In the genomic region with DNA sequence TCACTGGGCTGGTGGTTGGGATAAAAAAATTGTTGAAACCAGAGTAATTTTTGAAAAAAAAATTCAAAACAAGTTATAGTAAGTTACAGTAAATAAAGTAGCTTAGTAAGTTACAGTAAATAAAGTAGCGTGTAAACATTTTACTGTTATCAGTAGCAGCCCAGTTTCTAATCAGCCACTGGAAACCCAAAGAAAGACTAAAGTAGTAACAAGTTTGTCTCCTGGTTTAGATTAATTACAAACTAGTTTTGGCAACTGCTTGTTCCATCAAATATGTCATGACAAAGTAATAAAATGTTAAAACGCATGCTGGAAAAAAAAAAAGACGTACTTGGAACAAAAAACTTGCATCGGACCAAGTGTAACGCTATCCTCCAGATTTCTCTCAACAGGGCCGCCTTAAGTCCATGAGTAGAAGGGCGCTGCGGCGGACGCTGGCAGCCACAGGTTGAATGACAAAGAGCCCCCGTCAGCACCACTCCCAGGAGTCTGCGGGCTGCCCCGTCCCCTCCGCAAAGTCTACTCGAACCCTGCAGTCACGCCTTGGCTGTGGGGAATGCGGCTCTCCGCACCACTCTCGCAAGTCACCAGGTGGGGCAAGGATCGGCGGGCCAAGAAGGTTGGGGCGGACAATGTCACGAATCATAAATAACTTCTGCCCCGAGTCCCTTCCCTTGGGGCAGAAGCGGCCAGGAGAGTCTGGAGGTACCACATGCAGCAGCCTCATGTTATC, we compare ENCODE assay signal across 8 cellular contexts. TPM values are rescaled to one million over a fixed set of nuclear protein-coding genes. Genes with fewer than 3 reads are reported as not detected.
DNase-seq lines count a peak whose midpoint lies in the region; FAIRE-seq and TF ChIP-seq lines count a peak whose summit lies in the region.

No MANE protein-coding gene starts in this region.

- TF ChIP-seq POLR2A in H54 (IDR thresholded peaks at IDR 0.05; ENCODE audit: low read depth, low read length) (no peak), sigmoid colon (IDR thresholded peaks at IDR 0.05) (no peak)

- intact Hi-C loops in sigmoid colon (cut with DNase I), result loop anchor here (2.0 to 5.0 kb wide), 3 partner anchors 74 to 238 kb away; a partner anchor contains a TSS

- no peaks in the 10 kb centered on the region for H3K9me3 ChIP-seq in hepatocyte (ENCODE audit: low read depth)
- H3K9me3 ChIP-seq in sigmoid colon, result no peaks in the 10 kb centered on the region

- no peaks in the 10 kb centered on the region for H3K9me2 ChIP-seq in hepatocyte (replicated peaks; ENCODE audit: insufficient read depth)

- H3K27me3 ChIP-seq in hepatocyte (no peaks in the 10 kb centered on the region), sigmoid colon (no peaks in the 10 kb centered on the region)

- no peaks in the 10 kb centered on the region for H4K20me1 ChIP-seq in hepatocyte (ENCODE audit: insufficient read depth, poor library complexity, severe bottlenecking)

- TF ChIP-seq CTCF in hepatocyte (IDR thresholded peaks at IDR 0.05; ENCODE audit: poor library complexity), result no peak
- TF ChIP-seq CTCF in sigmoid colon (IDR thresholded peaks at IDR 0.05), result no peak

- H3K4me3 ChIP-seq in hepatocyte, result peak overlapping the region; percentile 97
- H3K4me3 ChIP-seq in sigmoid colon, result peak overlapping the region; percentile 70 to 81 (median 76)

- DNase-seq in GDM1 (lab: John Stamatoyannopoulos, UW) (peak; percentile 46), H54 (ENCODE audit: insufficient read length, low spot score) (peak; percentile 58), LoVo (ENCODE audit: low spot score) (peak; percentile 74), T-helper 1 cell (peak; percentile 12 to 75 (median 18)), hepatocyte (ENCODE audit: low spot score) (peak; percentile 73), sigmoid colon (peak; percentile 77), epidermal melanocyte (ENCODE audit: insufficient read length, low spot score) (no peak)

- H3K36me3 ChIP-seq in hepatocyte (replicated peaks; ENCODE audit: insufficient read depth, low read depth) (no peaks in the 10 kb centered on the region), sigmoid colon (no peaks in the 10 kb centered on the region)

- peak overlapping the region; percentile 93 for H2AFZ ChIP-seq in hepatocyte

- 1% methylated on average over 25 of the region's 25 CpGs for WGBS in hepatocyte (ENCODE audit: low lambda C conversion rate, missing lambda C conversion rate)
- WGBS in sigmoid colon, 2 donors, result 2 to 4% methylated on average over 25 of the region's 25 CpGs

- no peak for TF ChIP-seq EP300 in sigmoid colon (IDR thresholded peaks at IDR 0.05)

- H3K4me2 ChIP-seq in hepatocyte, result peak overlapping the region; percentile 96

- H3K4me1 ChIP-seq in hepatocyte (ENCODE audit: insufficient read depth) (peaks cover 11% of the 10 kb centered on the region), sigmoid colon (peaks cover 0 to 75% (median 50%) of the 10 kb centered on the region in 4 donors)

- peaks cover 51% of the 10 kb centered on the region for H3K79me2 ChIP-seq in hepatocyte

- H3K27ac ChIP-seq in angular gyrus (ENCODE audit: low read depth, low read length) (peak overlapping the region; percentile 89), hepatocyte (peak overlapping the region; percentile 87), sigmoid colon (peak overlapping the region; percentile 93 to 97 (median 96))

- no peak for FAIRE-seq in H54 (lab: Jason Lieb, UNC)

RNA-seq across cellular contexts. Expression of a gene that starts 0.9 kb away (rescaled TPM):
- total RNA-seq in hepatocyte, result 55.1 and 58.6 TPM in 2 replicates
- 35.0 and 43.7 TPM in 2 replicates for polyA plus RNA-seq in hepatocyte
- 10 to 100 TPM; 48.7 to 80.5 (median 68.4) TPM for total RNA-seq in sigmoid colon
- 10 to 100 TPM; 10.8 to 22.2 (median 19.0) TPM for polyA plus RNA-seq in sigmoid colon
